In the genomic region with DNA sequence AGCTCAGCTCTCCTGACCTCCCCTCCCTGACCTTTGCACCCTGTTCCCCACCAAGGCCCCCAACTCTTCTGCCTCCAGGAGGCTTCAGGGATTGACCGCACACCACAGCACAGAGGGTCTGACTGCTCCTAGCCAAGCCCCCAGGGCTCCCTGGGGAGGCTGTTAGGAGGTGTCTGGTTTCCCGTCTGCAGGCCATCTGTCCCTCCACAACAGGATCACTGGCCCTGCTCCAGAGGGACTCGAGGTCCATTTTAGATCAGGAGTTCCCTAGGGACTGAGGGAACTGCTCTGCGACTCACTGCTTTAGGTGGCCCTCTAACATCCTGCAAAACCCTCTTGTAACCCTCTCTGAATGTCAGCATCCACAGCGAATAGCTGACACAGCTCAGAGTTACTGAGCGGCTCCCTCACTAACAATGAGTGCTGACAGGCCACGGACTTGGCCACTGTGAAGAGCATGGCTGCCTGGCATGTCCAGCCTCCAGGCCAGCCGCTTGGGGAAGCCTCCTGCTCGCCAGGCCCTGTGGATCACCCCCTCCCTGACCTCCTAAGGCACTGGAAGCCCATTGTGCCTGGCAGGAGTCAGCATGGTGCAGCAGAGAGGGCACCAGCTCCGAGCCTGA, we compare ENCODE assay signal across 12 cellular contexts. TPM values are rescaled to one million over a fixed set of nuclear protein-coding genes. Genes with fewer than 3 reads are reported as not detected.
DNase-seq lines count a peak whose midpoint lies in the region; ATAC-seq, FAIRE-seq and TF ChIP-seq lines count a peak whose summit lies in the region.
"Had no signal": no experiment of that assay in that cellular context is flagged by ENCODE, and none has a peak within 500 bp of the region (broad histone marks: within the 10 kb centered on the region; RNA-seq: fewer than 3 reads in every experiment).

No MANE protein-coding gene starts in this region.

- H3K36me3 Mint-ChIP-seq in stimulated activated effector memory CD8-positive, alpha-beta T cell treated with anti-CD3 and anti-CD28 coated beads, Interleukin-12 subunit alpha, Interleukin-12 subunit beta, amount 100 ng/mL, for 72 hours: no peaks in the 10 kb centered on the region

- H3K4me1 Mint-ChIP-seq in stimulated activated effector memory CD8-positive, alpha-beta T cell treated with anti-CD3 and anti-CD28 coated beads, Interleukin-12 subunit alpha, Interleukin-12 subunit beta, amount 100 ng/mL, for 72 hours: peaks cover 22% of the 10 kb centered on the region

- FAIRE-seq in GM12891 (lab: Jason Lieb, UNC): no peak

- no peak for DNase-seq in Right ventricle myocardium inferior (ENCODE audit: missing footprints)
- no peak for DNase-seq in cardiac septum (ENCODE audit: low spot score)
- peak; percentile 94 for DNase-seq in NCI-H69 (lab: John Stamatoyannopoulos, UW)
- peak; percentile 7 for DNase-seq in epidermal melanocyte (ENCODE audit: insufficient read length, low spot score)
- DNase-seq in stimulated activated effector memory CD8-positive, alpha-beta T cell treated with anti-CD3 and anti-CD28 coated beads, Interleukin-12 subunit alpha, Interleukin-12 subunit beta, amount 100 ng/mL, for 72 hours (ENCODE audit: low spot score in 2 of 2): no peak
- DNase-seq in midbrain (lab: John Stamatoyannopoulos, UW): no peak
- no peak for DNase-seq in NK-92 treated with Interleukin-12 subunit alpha and Interleukin-12 subunit beta, amount 100 ng/mL, for 24 hours (lab: John Stamatoyannopoulos, UW)
- no peak for DNase-seq in GM12891 (ENCODE audit: insufficient read length, low spot score)
- DNase-seq: activated CD4-positive, CD25-positive, alpha-beta regulatory T cell; EL; stimulated activated CD4-positive, alpha-beta T cell treated with anti-CD3 and anti-CD28 coated beads, Interleukin-4, amount 100 ng/mL, for 4 hours had no signal

- H3K4me3 Mint-ChIP-seq in stimulated activated effector memory CD8-positive, alpha-beta T cell treated with anti-CD3 and anti-CD28 coated beads, Interleukin-12 subunit alpha, Interleukin-12 subunit beta, amount 100 ng/mL, for 72 hours: no peak overlapping the region
- H3K4me3 Mint-ChIP-seq: dendritic cell treated with granulocyte-macrophage colony-stimulating factor and Interleukin-4, amounts not matched to agents 40 ng/mL and 50 ng/mL, for 4 days had no signal

- ATAC-seq in Right ventricle myocardium inferior: peak; percentile 61
- ATAC-seq in stimulated activated effector memory CD8-positive, alpha-beta T cell treated with anti-CD3 and anti-CD28 coated beads, Interleukin-12 subunit alpha, Interleukin-12 subunit beta, amount 100 ng/mL, for 72 hours: no peak

- no peak for TF ChIP-seq POLR2A in GM12891 (IDR thresholded peaks at IDR 0.05; ENCODE audit: low read depth, low read length)

- intact Hi-C loops in Right ventricle myocardium inferior (cut with DNase I): no loop called here
- intact Hi-C loops in cardiac septum (cut with DNase I): no loop called here

- peak overlapping the region; percentile 67 for H3K27ac Mint-ChIP-seq in stimulated activated effector memory CD8-positive, alpha-beta T cell treated with anti-CD3 and anti-CD28 coated beads, Interleukin-12 subunit alpha, Interleukin-12 subunit beta, amount 100 ng/mL, for 72 hours
- H3K27ac Mint-ChIP-seq: dendritic cell treated with granulocyte-macrophage colony-stimulating factor and Interleukin-4, amounts not matched to agents 40 ng/mL and 50 ng/mL, for 4 days had no signal

- no peaks in the 10 kb centered on the region for H3K9me3 Mint-ChIP-seq in stimulated activated effector memory CD8-positive, alpha-beta T cell treated with anti-CD3 and anti-CD28 coated beads, Interleukin-12 subunit alpha, Interleukin-12 subunit beta, amount 100 ng/mL, for 72 hours
- H3K9me3 Mint-ChIP-seq: dendritic cell treated with granulocyte-macrophage colony-stimulating factor and Interleukin-4, amounts not matched to agents 40 ng/mL and 50 ng/mL, for 4 days had no signal

TF ChIP-seq in GM12891, 5 proteins besides CTCF, POLR2A, EP300 and RAD21:
- TF ChIP-seq POU2F2 (IDR thresholded peaks at IDR 0.05; ENCODE audit: low read depth, low read length) (no peak), POLR2AphosphoS5 (IDR thresholded peaks at IDR 0.05; ENCODE audit: low read depth, low read length) (no peak), TAF1 (IDR thresholded peaks at IDR 0.05; ENCODE audit: low read depth, low read length) (no peak), PAX5 (IDR thresholded peaks at IDR 0.05; ENCODE audit: insufficient read depth, low read length, severe bottlenecking) (no peak), SPI1 (IDR thresholded peaks at IDR 0.05; ENCODE audit: low read depth, low read length) (no peak)

RNA-seq across cellular contexts. Expression of a gene that starts 17.7 kb away (rescaled TPM):
- total RNA-seq in Right ventricle myocardium inferior (5.1 TPM), cardiac septum (4.6 TPM)
- 0.15 TPM for polyA plus RNA-seq in GM12891 (2012; ENCODE audit: low read depth, missing spikeins)

RNA-seq across cellular contexts. Expression of a gene that starts 23.6 kb away (rescaled TPM):
- total RNA-seq in Right ventricle myocardium inferior (9.1 TPM), cardiac septum (8.3 TPM)
- polyA plus RNA-seq in GM12891 (2012; ENCODE audit: low read depth, missing spikeins): 6.1 TPM

RNA-seq across cellular contexts. Expression of a gene that starts 58.3 kb away (rescaled TPM):
- total RNA-seq in Right ventricle myocardium inferior (342 TPM), cardiac septum (242 TPM)
- 1.6 TPM for polyA plus RNA-seq in GM12891 (2012; ENCODE audit: low read depth, missing spikeins)

Comparison
In these comparisons a context has a peak if more than half of its experiments do, and no peak if none do; other contexts are left out.
1. DNase-seq: peak in NCI-H69 (single experiment) and epidermal melanocyte (single experiment); none in Right ventricle myocardium inferior (single experiment), cardiac septum (single experiment), stimulated activated effector memory CD8-positive, alpha-beta T cell treated with anti-CD3 and anti-CD28 coated beads, Interleukin-12 subunit alpha, Interleukin-12 subunit beta, amount 100 ng/mL, for 72 hours (0 of 2), midbrain (single experiment), NK-92 treated with Interleukin-12 subunit alpha and Interleukin-12 subunit beta, amount 100 ng/mL, for 24 hours (single experiment) and GM12891 (single experiment).